ENCODE assay signal across 1 cellular context in genomic region chr16:46889942-46890300, GRCh38.
A peak's percentile ranks its signal among the peaks of the same experiment; 100 is the strongest.
TF ChIP-seq lines count a peak whose summit lies in the region.

No MANE protein-coding gene starts in this region.

TF ChIP-seq in GM12878, 131 proteins besides CTCF, POLR2A, EP300 and RAD21:
- TF ChIP-seq PRDM15 (CRISPR knock-in tag; IDR thresholded peaks at IDR 0.05) (no peak), RUNX3 (IDR thresholded peaks at IDR 0.05; ENCODE audit: low read length) (peak; percentile 14; the same call in 1 of the 2 replicates)
